25 cellular contexts compared by ENCODE assay signal in genomic region chr11:473415-473814, GRCh38. TPM values are rescaled to one million over a fixed set of nuclear protein-coding genes. Genes with fewer than 3 reads are reported as not detected.
A peak's percentile ranks its signal among the peaks of the same experiment; 100 is the strongest.
DNase-seq lines count a peak whose midpoint lies in the region; ATAC-seq and TF ChIP-seq lines count a peak whose summit lies in the region.
"Had no signal": no experiment of that assay in that cellular context is flagged by ENCODE, and none has a peak within 500 bp of the region (broad histone marks: within the 10 kb centered on the region; RNA-seq: fewer than 3 reads in every experiment).

No MANE protein-coding gene starts in this region.

- POLR2A ChIA-PET in SK-N-SH (lab: Yijun Ruan, JAX), result no interaction called here
- POLR2A ChIA-PET in naive thymus-derived CD8-positive, alpha-beta T cell (lab: Charles Lee), result interaction anchor here (0.9 to 1.2 kb wide), 2 partner anchors 8 to 21 kb away, joined by 3 read pairs; no protein-coding TSS in a partner anchor

- WGBS in SK-N-SH (ENCODE audit: low lambda C conversion rate), result 91% methylated on average over 16 of the region's 19 CpGs

- H2AFZ ChIP-seq in SK-N-SH (ENCODE audit: low read depth), result no peak overlapping the region
- H2AFZ ChIP-seq: GM23248 had no signal

- CTCF ChIA-PET in SK-N-SH (lab: Yijun Ruan, JAX), result interaction anchor here (1.0 to 1.2 kb wide), 2 partner anchors 22 to 25 kb away, joined by 3 to 4 read pairs; no protein-coding TSS in a partner anchor

- intact Hi-C loops in dendritic cell treated with granulocyte-macrophage colony-stimulating factor and Interleukin-4, amounts not matched to agents 40 ng/mL and 50 ng/mL, for 4 days (cut with micrococcal nuclease), result no loop called here

- H3K4me1 ChIP-seq in SK-N-SH (ENCODE audit: control insufficient read depth in 1 of 2, insufficient read depth in 2 of 2, low read depth in 1 of 2, low read length in 1 of 2), result peaks cover 0 to 3% of the 10 kb centered on the region in 2 experiments; a peak in 2 of 4 replicates
- H3K4me1 ChIP-seq: HAP-1 had no signal

- no peak overlapping the region for H3K9ac ChIP-seq in SK-N-SH
- H3K9ac ChIP-seq: GM23248 had no signal

- no peaks in the 10 kb centered on the region for H4K20me1 ChIP-seq in SK-N-SH (ENCODE audit: insufficient read depth)

- no peaks in the 10 kb centered on the region for H3K9me3 ChIP-seq in SK-N-SH
- H3K9me3 ChIP-seq: HAP-1 had no signal

- H3K9me2 ChIP-seq in SK-N-SH, result no peaks in the 10 kb centered on the region

- H3F3A ChIP-seq in SK-N-SH (replicated peaks; ENCODE audit: insufficient read depth), result no peaks in the 10 kb centered on the region

- no peaks in the 10 kb centered on the region for H3K27me3 Mint-ChIP-seq in dendritic cell treated with granulocyte-macrophage colony-stimulating factor and Interleukin-4, amounts not matched to agents 40 ng/mL and 50 ng/mL, for 4 days
- H3K27me3 Mint-ChIP-seq in nephron progenitor cell (ENCODE audit: low read depth, poor library complexity), result no peaks in the 10 kb centered on the region
- H3K27me3 Mint-ChIP-seq in stimulated activated naive B cell treated with anti-CD40 and anti-IgM and Interleukin-4, amounts not matched to agents 10 μg/mL and 1 μg/mL and 100 μg/mL, for 72 hours, result no peaks in the 10 kb centered on the region
- H3K27me3 Mint-ChIP-seq in naive thymus-derived CD8-positive, alpha-beta T cell, result no peaks in the 10 kb centered on the region
- H3K27me3 Mint-ChIP-seq: B cell; CD8-positive, alpha-beta memory T cell had no signal

- TF ChIP-seq CTCF in SK-N-SH (IDR thresholded peaks at IDR 0.05) (no peak), nephron progenitor cell (IDR thresholded peaks at IDR 0.05) (no peak)

- no peaks in the 10 kb centered on the region for H3K9me3 Mint-ChIP-seq in dendritic cell treated with granulocyte-macrophage colony-stimulating factor and Interleukin-4, amounts not matched to agents 40 ng/mL and 50 ng/mL, for 4 days
- no peaks in the 10 kb centered on the region for H3K9me3 Mint-ChIP-seq in nephron progenitor cell
- no peaks in the 10 kb centered on the region for H3K9me3 Mint-ChIP-seq in stimulated activated naive B cell treated with anti-CD40 and anti-IgM and Interleukin-4, amounts not matched to agents 10 μg/mL and 1 μg/mL and 100 μg/mL, for 72 hours
- H3K9me3 Mint-ChIP-seq in naive thymus-derived CD8-positive, alpha-beta T cell, result no peaks in the 10 kb centered on the region
- H3K9me3 Mint-ChIP-seq: CD8-positive, alpha-beta memory T cell; HFFc6 had no signal

- peaks cover 6% of the 10 kb centered on the region for H3K36me3 Mint-ChIP-seq in dendritic cell treated with granulocyte-macrophage colony-stimulating factor and Interleukin-4, amounts not matched to agents 40 ng/mL and 50 ng/mL, for 4 days (ENCODE audit: low read depth)
- H3K36me3 Mint-ChIP-seq in nephron progenitor cell (ENCODE audit: low read depth), result peaks cover 10% of the 10 kb centered on the region
- H3K36me3 Mint-ChIP-seq in stimulated activated naive B cell treated with anti-CD40 and anti-IgM and Interleukin-4, amounts not matched to agents 10 μg/mL and 1 μg/mL and 100 μg/mL, for 72 hours, result peaks cover 3 to 8% of the 10 kb centered on the region in 2 donors
- peaks cover 0 to 3% (median 0%) of the 10 kb centered on the region in 3 donors for H3K36me3 Mint-ChIP-seq in naive thymus-derived CD8-positive, alpha-beta T cell
- H3K36me3 Mint-ChIP-seq: CD8-positive, alpha-beta memory T cell had no signal

- DNase-seq in SK-N-SH, result peak; percentile 32
- no peak for DNase-seq in nephron progenitor cell
- no peak for DNase-seq in stimulated activated naive B cell treated with anti-CD40 and anti-IgM and Interleukin-4, amounts not matched to agents 10 μg/mL and 1 μg/mL and 100 μg/mL, for 72 hours
- no peak for DNase-seq in naive thymus-derived CD8-positive, alpha-beta T cell
- no peak for DNase-seq in NCI-H2196 (lab: John Stamatoyannopoulos, UW; ENCODE audit: unreplicated experiment)
- DNase-seq: CD8-positive, alpha-beta memory T cell; DMS79 treated with DMSO at 0.1 percent for 48 hours; GM23248; HFFc6; KBM-7; NCI-H1694; NCI-H2029 treated with DMSO at 0.1 percent for 48 hours; NCI-H2227 treated with DMSO at 0.1 percent for 48 hours; NCI-H526 treated with DMSO at 0.1 percent for 48 hours; RPMI8226; SIG-M5 had no signal

- H3K27ac ChIP-seq in SK-N-SH (ENCODE audit: low read depth in 2 of 2, low read length in 1 of 2), result no peak overlapping the region
- H3K27ac ChIP-seq: 22Rv1, C4-2B, GM23248, SK-N-MC had no signal

- no peaks in the 10 kb centered on the region for H3K36me3 ChIP-seq in SK-N-SH (replicated peaks in 1 of 2; ENCODE audit: control insufficient read depth in 1 of 2, insufficient read depth in 2 of 2, low read length in 1 of 2)
- H3K36me3 ChIP-seq: HAP-1 had no signal

- peak overlapping the region; percentile 45 for H3K27ac Mint-ChIP-seq in dendritic cell treated with granulocyte-macrophage colony-stimulating factor and Interleukin-4, amounts not matched to agents 40 ng/mL and 50 ng/mL, for 4 days
- H3K27ac Mint-ChIP-seq in nephron progenitor cell, result peak overlapping the region; percentile 22
- H3K27ac Mint-ChIP-seq in stimulated activated naive B cell treated with anti-CD40 and anti-IgM and Interleukin-4, amounts not matched to agents 10 μg/mL and 1 μg/mL and 100 μg/mL, for 72 hours, result peak overlapping the region; percentile 67
- H3K27ac Mint-ChIP-seq in naive thymus-derived CD8-positive, alpha-beta T cell, result no peak overlapping the region
- H3K27ac Mint-ChIP-seq: B cell; CD8-positive, alpha-beta memory T cell; HFFc6 had no signal

- no peak for TF ChIP-seq RAD21 in SK-N-SH (IDR thresholded peaks at IDR 0.05; ENCODE audit: low read length)

- H3K79me2 ChIP-seq in SK-N-SH (ENCODE audit: insufficient read depth), result 0 out of 2 replicates have a peak, but pooled peaks cover 16% of the 10 kb centered on the region

- TF ChIP-seq EP300 in SK-N-SH (IDR thresholded peaks at IDR 0.05; ENCODE audit: borderline replicate concordance in 1 of 2, low read depth in 1 of 2, low read length in 1 of 2), result no peak

- H3K4me1 Mint-ChIP-seq in dendritic cell treated with granulocyte-macrophage colony-stimulating factor and Interleukin-4, amounts not matched to agents 40 ng/mL and 50 ng/mL, for 4 days (ENCODE audit: low read depth), result peaks cover 13% of the 10 kb centered on the region
- peaks cover 72% of the 10 kb centered on the region for H3K4me1 Mint-ChIP-seq in nephron progenitor cell
- H3K4me1 Mint-ChIP-seq in stimulated activated naive B cell treated with anti-CD40 and anti-IgM and Interleukin-4, amounts not matched to agents 10 μg/mL and 1 μg/mL and 100 μg/mL, for 72 hours, result no peaks in the 10 kb centered on the region
- peaks cover 0 to 7% (median 2%) of the 10 kb centered on the region in 4 donors for H3K4me1 Mint-ChIP-seq in naive thymus-derived CD8-positive, alpha-beta T cell
- H3K4me1 Mint-ChIP-seq: B cell; CD8-positive, alpha-beta memory T cell had no signal

- H3K4me3 Mint-ChIP-seq in dendritic cell treated with granulocyte-macrophage colony-stimulating factor and Interleukin-4, amounts not matched to agents 40 ng/mL and 50 ng/mL, for 4 days, result no peak overlapping the region
- no peak overlapping the region for H3K4me3 Mint-ChIP-seq in nephron progenitor cell
- H3K4me3 Mint-ChIP-seq in stimulated activated naive B cell treated with anti-CD40 and anti-IgM and Interleukin-4, amounts not matched to agents 10 μg/mL and 1 μg/mL and 100 μg/mL, for 72 hours, result no peak overlapping the region
- H3K4me3 Mint-ChIP-seq in naive thymus-derived CD8-positive, alpha-beta T cell, result no peak overlapping the region
- H3K4me3 Mint-ChIP-seq: B cell; CD8-positive, alpha-beta memory T cell; HFFc6 had no signal

- no peak overlapping the region for H3K4me3 ChIP-seq in SK-N-SH (ENCODE audit: low read depth in 2 of 2, low read length in 1 of 2)
- H3K4me3 ChIP-seq: GM23248, HAP-1, SK-N-MC had no signal

- no peaks in the 10 kb centered on the region for H3K27me3 ChIP-seq in SK-N-SH (ENCODE audit: insufficient read depth)

- no peak overlapping the region for H3K4me2 ChIP-seq in SK-N-SH

- ATAC-seq in SK-N-SH treated with all-trans-retinoic acid at 6 μM for 48 hours (no peak; the same call in 2 of the 3 replicates), GM21737 (IDR thresholded peaks at IDR 0.05; ENCODE audit: unreplicated experiment) (no peak)
- no peak for ATAC-seq in stimulated activated naive B cell treated with anti-CD40 and anti-IgM and Interleukin-4, amounts not matched to agents 10 μg/mL and 1 μg/mL and 100 μg/mL, for 72 hours (replicated peaks)
- ATAC-seq in naive thymus-derived CD8-positive, alpha-beta T cell, result no peak

TF ChIP-seq in SK-N-SH, 30 proteins besides CTCF, POLR2A, EP300 and RAD21 (continues in another document):
- TF ChIP-seq NFIC (IDR thresholded peaks at IDR 0.05; ENCODE audit: borderline replicate concordance) (no peak), YY1 (IDR thresholded peaks at IDR 0.05; ENCODE audit: low read depth) (no peak), TEAD4 (IDR thresholded peaks at IDR 0.05; ENCODE audit: borderline replicate concordance, insufficient read depth) (no peak), GATA2 (CRISPR knock-in tag; IDR thresholded peaks at IDR 0.05) (no peak)

TF ChIP-seq in SK-N-SH treated with all-trans-retinoic acid at 6 μM for 48 hours, 23 proteins besides CTCF, POLR2A, EP300 and RAD21 (continues in another document):
- TF ChIP-seq ARNTL (CRISPR knock-in tag; IDR thresholded peaks at IDR 0.05; ENCODE audit: borderline replicate concordance, low read depth) (no peak), GLIS3 (CRISPR knock-in tag; IDR thresholded peaks at IDR 0.05) (no peak), BACH2 (CRISPR knock-in tag; IDR thresholded peaks at IDR 0.05; ENCODE audit: borderline replicate concordance) (no peak)

RNA-seq across cellular contexts. Expression of gene PTDSS2, which starts 23.3 kb away (rescaled TPM):
- polyA plus RNA-seq in SK-N-SH (2012; rRNA removed), result 25.6 and 28.6 TPM in 2 replicates
- polyA plus RNA-seq in SK-N-SH (2012; cell fraction: cytosol; rRNA removed), result 10.9 and 14.9 TPM in 2 replicates
- 130 and 148 TPM in 2 replicates for polyA plus RNA-seq in SK-N-SH (2012; cell fraction: nucleus; rRNA removed)
- total RNA-seq in naive thymus-derived CD8-positive, alpha-beta T cell, result 10 to 100 TPM; 25.9 to 30.2 TPM
- polyA plus RNA-seq in naive thymus-derived CD8-positive, alpha-beta T cell, result 10 to 100 TPM in 2 of 3 donors, 1 to 10 TPM in 1; 9.0 to 13.0 (median 11.6) TPM

RNA-seq across cellular contexts. Expression of gene ANO9, which starts 31.6 kb away (rescaled TPM):
- 0.06 and 0.12 TPM in 2 replicates for polyA plus RNA-seq in SK-N-SH (2012; rRNA removed)
- polyA plus RNA-seq in SK-N-SH (2012; cell fraction: cytosol; rRNA removed), result 0.03 TPM in 2 replicates
- polyA plus RNA-seq in SK-N-SH (2012; cell fraction: nucleus; rRNA removed), result 1.0 TPM in 2 replicates
- total RNA-seq in naive thymus-derived CD8-positive, alpha-beta T cell, result 10 to 100 TPM; 70.1 to 78.6 TPM
- polyA plus RNA-seq in naive thymus-derived CD8-positive, alpha-beta T cell, result 1 to 10 TPM; 4.8 to 8.6 (median 7.3) TPM
- total RNA-seq: GM23248, HFFc6, LHCN-M2 had no signal
- polyA plus RNA-seq: GM23248 had no signal

RNA-seq across cellular contexts. Expression of gene RNH1, which starts 33.6 kb away (rescaled TPM):
- 135 and 147 TPM in 2 replicates for polyA plus RNA-seq in SK-N-SH (2012; rRNA removed)
- 44.4 and 82.6 TPM in 2 replicates for polyA plus RNA-seq in SK-N-SH (2012; cell fraction: cytosol; rRNA removed)
- polyA plus RNA-seq in SK-N-SH (2012; cell fraction: nucleus; rRNA removed), result 176 and 213 TPM in 2 replicates
- 100 to 1,000 TPM; 102 to 107 TPM for total RNA-seq in naive thymus-derived CD8-positive, alpha-beta T cell
- polyA plus RNA-seq in naive thymus-derived CD8-positive, alpha-beta T cell, result 100 to 1,000 TPM; 152 to 198 (median 170) TPM

RNA-seq across cellular contexts. Expression of gene SIGIRR, which starts 58.6 kb away (rescaled TPM):
- polyA plus RNA-seq in SK-N-SH (2012; rRNA removed), result 22.4 and 32.5 TPM in 2 replicates
- polyA plus RNA-seq in SK-N-SH (2012; cell fraction: cytosol; rRNA removed), result 12.3 and 16.4 TPM in 2 replicates
- polyA plus RNA-seq in SK-N-SH (2012; cell fraction: nucleus; rRNA removed), result 45.1 and 92.0 TPM in 2 replicates
- 100 to 1,000 TPM; 332 to 337 TPM for total RNA-seq in naive thymus-derived CD8-positive, alpha-beta T cell
- 100 to 1,000 TPM; 195 to 233 (median 206) TPM for polyA plus RNA-seq in naive thymus-derived CD8-positive, alpha-beta T cell

Comparison
In these comparisons a context has a peak if more than half of its experiments do, and no peak if none do; other contexts are left out.
1. H3K27ac Mint-ChIP-seq: peak in dendritic cell treated with granulocyte-macrophage colony-stimulating factor and Interleukin-4, amounts not matched to agents 40 ng/mL and 50 ng/mL, for 4 days (single experiment), nephron progenitor cell (single experiment) and stimulated activated naive B cell treated with anti-CD40 and anti-IgM and Interleukin-4, amounts not matched to agents 10 μg/mL and 1 μg/mL and 100 μg/mL, for 72 hours (single experiment); none in naive thymus-derived CD8-positive, alpha-beta T cell (0 of 10).